ENCODE assay signal across 9 cellular contexts in genomic region chr20:62837790-62838458, GRCh38. TPM values are rescaled to one million over a fixed set of nuclear protein-coding genes. Genes with fewer than 3 reads are reported as not detected.
DNase-seq lines count a peak whose midpoint lies in the region; ATAC-seq and TF ChIP-seq lines count a peak whose summit lies in the region.
"Had no signal": no experiment of that assay in that cellular context is flagged by ENCODE, and none has a peak within 500 bp of the region (broad histone marks: within the 10 kb centered on the region; RNA-seq: fewer than 3 reads in every experiment).

No MANE protein-coding gene starts in this region.

- H3K27ac ChIP-seq in A673 (ENCODE audit: low read depth, low read length, poor library complexity, severe bottlenecking), result no peak overlapping the region

- H3K4me1 ChIP-seq in A673 (ENCODE audit: insufficient read depth, low read length, poor library complexity, severe bottlenecking), result peaks cover 16% of the 10 kb centered on the region
- H3K4me1 ChIP-seq: Caco-2 had no signal

- peak; percentile 58 for ATAC-seq in GM21360 (IDR thresholded peaks at IDR 0.05; ENCODE audit: unreplicated experiment)

- TF ChIP-seq CTCF in AG10803 (conservative IDR thresholded peaks at IDR 0.05; ENCODE audit: low read length) (no peak), A673 (conservative IDR thresholded peaks at IDR 0.05; ENCODE audit: low read depth, low read length) (no peak)

- DNase-seq in AG10803 (ENCODE audit: low read depth) (peak; percentile 54), NCI-H1092 treated with DMSO at 0.1 percent for 48 hours (lab: John Stamatoyannopoulos, UW) (peak; percentile 63), dermis microvascular lymphatic vessel endothelial cell (ENCODE audit: low read depth in 2 of 2) (peak; percentile 21 to 86), pons (ENCODE audit: low spot score) (no peak), A673 (ENCODE audit: low spot score) (no peak), NCI-H2081 treated with DMSO at 0.1 percent for 48 hours (lab: John Stamatoyannopoulos, UW) (no peak), OCI-M2 (lab: John Stamatoyannopoulos, UW; ENCODE audit: unreplicated experiment) (no peak)

- POLR2A ChIA-PET in A673 (lab: Charles Lee; ENCODE audit: low non-redundant PET), result no interaction called here

- CTCF ChIA-PET in A673 (lab: Charles Lee), result interaction anchor here (0.8 kb wide), 1 partner anchor 9 kb away, joined by 6 read pairs; no protein-coding TSS in a partner anchor

- H3K36me3 ChIP-seq in A673 (ENCODE audit: insufficient read depth, low read length, poor library complexity, severe bottlenecking), result no peaks in the 10 kb centered on the region

- no peak overlapping the region for H3K4me3 ChIP-seq in AG10803 (ENCODE audit: low read length)
- H3K4me3 ChIP-seq in A673 (ENCODE audit: low read depth, low read length, poor library complexity, severe bottlenecking), result no peak overlapping the region

- intact Hi-C loops in A673 (cut with micrococcal nuclease; ENCODE audit: unreplicated experiment), result no loop called here

- H3K27me3 ChIP-seq in A673 (replicated peaks; ENCODE audit: insufficient read depth, low read depth, low read length, poor library complexity), result no peaks in the 10 kb centered on the region

- H3K9me3 ChIP-seq in A673 (ENCODE audit: low read depth, low read length, poor library complexity, severe bottlenecking), result no peaks in the 10 kb centered on the region
- H3K9me3 ChIP-seq: Caco-2 had no signal

- no TSS peak for BruUV-seq in A673 (replicated peaks; lab: Mats Ljungman, UMichigan)

RNA-seq across cellular contexts. Expression of gene COL9A3, which starts 21.1 kb away (rescaled TPM):
- 0.38 and 1.0 TPM in 2 replicates for total RNA-seq in dermis microvascular lymphatic vessel endothelial cell
- 8.4 and 11.7 TPM in 2 replicates for total RNA-seq in A673 (2021)

RNA-seq across cellular contexts. Expression of gene TCFL5, which starts 23.7 kb away (rescaled TPM):
- total RNA-seq in dermis microvascular lymphatic vessel endothelial cell (9.5 and 10.1 TPM in 2 replicates), A673 (2021) (13.9 and 16.1 TPM in 2 replicates)

RNA-seq across cellular contexts. Expression of gene OGFR, which starts 33.3 kb away (rescaled TPM):
- 18.2 and 29.2 TPM in 2 replicates for total RNA-seq in dermis microvascular lymphatic vessel endothelial cell
- 46.1 and 47.7 TPM in 2 replicates for total RNA-seq in A673 (2021)

RNA-seq across cellular contexts. Expression of gene MRGBP, which starts 41.7 kb away (rescaled TPM):
- total RNA-seq in dermis microvascular lymphatic vessel endothelial cell (15.4 and 17.1 TPM in 2 replicates), A673 (2021) (26.5 and 27.9 TPM in 2 replicates)

Comparison
In these comparisons a context has a peak if more than half of its experiments do, and no peak if none do; other contexts are left out.
1. DNase-seq: peak in AG10803 (single experiment), NCI-H1092 treated with DMSO at 0.1 percent for 48 hours (single experiment) and dermis microvascular lymphatic vessel endothelial cell (2 of 2); none in pons (single experiment), A673 (single experiment), NCI-H2081 treated with DMSO at 0.1 percent for 48 hours (single experiment) and OCI-M2 (single experiment).